Comparison of ENCODE assay signal across 1 cellular context in genomic region chr11:117488996-117489952, GRCh38.
TF ChIP-seq lines count a peak whose summit lies in the region.

No MANE protein-coding gene starts in this region.

TF ChIP-seq in H1, 55 proteins besides CTCF, POLR2A, EP300 and RAD21:
- TF ChIP-seq HDAC6 (IDR thresholded peaks at IDR 0.05; ENCODE audit: low read depth, low read length) (no peak), CEBPB (IDR thresholded peaks at IDR 0.05; ENCODE audit: low read depth, low read length) (no peak), TAF1 (IDR thresholded peaks at IDR 0.05; ENCODE audit: low read depth, low read length) (no peak), USF2 (IDR thresholded peaks at IDR 0.05; ENCODE audit: low read length) (no peak), TAF7 (optimal IDR thresholded peaks at IDR 0.05; ENCODE audit: borderline replicate concordance, low read depth, low read length) (no peak), E2F6 (IDR thresholded peaks at IDR 0.05) (no peak), BACH1 (IDR thresholded peaks at IDR 0.05; ENCODE audit: low read length) (no peak), SAP30 (IDR thresholded peaks at IDR 0.05; ENCODE audit: insufficient read depth, insufficient replicate concordance, low read length) (no peak), GTF2F1 (IDR thresholded peaks at IDR 0.05; ENCODE audit: borderline replicate concordance, low read depth, low read length) (no peak)
